In genomic region chr13:30755678-30756077, GRCh38 we compare ENCODE assay signal across 18 cellular contexts.
"Had no signal": no experiment of that assay in that cellular context is flagged by ENCODE, and none has a peak within 500 bp of the region (broad histone marks: within the 10 kb centered on the region; RNA-seq: fewer than 3 reads in every experiment).

No MANE protein-coding gene starts in this region.

- H3K4me2 ChIP-seq: neural progenitor cell had no signal

- H3K36me3 ChIP-seq: gastroesophageal sphincter, neural progenitor cell, pancreas, tibial artery, uterus had no signal

- H2AFZ ChIP-seq: neural progenitor cell had no signal

- H3K4me3 ChIP-seq: body of pancreas, gastroesophageal sphincter, left lung, neural progenitor cell, pancreas, tibial artery, uterus had no signal

- H3K27ac ChIP-seq: body of pancreas, gastroesophageal sphincter, left lung, neural progenitor cell, pancreas, tibial artery, uterus had no signal

- H3K4me1 ChIP-seq: uterus had no signal

- H3K27me3 ChIP-seq: body of pancreas, gastroesophageal sphincter, neural progenitor cell, pancreas, tibial artery, uterus had no signal

- H3K9ac ChIP-seq: neural progenitor cell had no signal

- H3K9me3 ChIP-seq: body of pancreas, gastroesophageal sphincter, left lung, pancreas, tibial artery, uterus had no signal

- DNase-seq: activated B cell treated with CpG ODN at 0.5 μM for 24 hours; activated CD4-positive, alpha-beta T cell treated with anti-CD3 and anti-CD28 coated beads for 48 hours; activated CD8-positive, alpha-beta T cell treated with anti-CD3 and anti-CD28 coated beads for 36 hours; activated effector memory CD4-positive, alpha-beta T cell treated with Interleukin-2 at 50 U/mL for 16 hours; activated T-cell treated with anti-CD3 and anti-CD28 coated beads, Interleukin-2, amount 50 U/mL, for 4 hours; amniotic stem cell; body of pancreas; caudate nucleus; islet precursor cell; left lung; mammary epithelial cell; naive B cell; pancreas; stimulated activated naive B cell treated with anti-CD40 and anti-IgM and Interleukin-4, amounts not matched to agents 10 μg/mL and 1 μg/mL and 100 μg/mL, for 72 hours; tibial artery; uterus had no signal
